ENCODE assay signal across 37 cellular contexts in genomic region chr6:32379554-32379953, GRCh38. TPM values are rescaled to one million over a fixed set of nuclear protein-coding genes. Genes with fewer than 3 reads are reported as not detected.
"Had no signal": no experiment of that assay in that cellular context is flagged by ENCODE, and none has a peak within 500 bp of the region (broad histone marks: within the 10 kb centered on the region; RNA-seq: fewer than 3 reads in every experiment).

No MANE protein-coding gene starts in this region.

- DNase-seq: activated CD4-positive, alpha-beta memory T cell treated with anti-CD3 and anti-CD28 coated beads, Interleukin-2, amount 10 ng/mL, durations not matched to agents 7 days and 5 days; activated CD4-positive, alpha-beta T cell treated with anti-CD3 and anti-CD28 coated beads for 1 hour; activated CD4-positive, alpha-beta T cell treated with anti-CD3 and anti-CD28 coated beads for 4 hours; activated CD4-positive, alpha-beta T cell treated with anti-CD3 and anti-CD28 coated beads, Interleukin-2, amount 10 ng/mL, durations not matched to agents 7 days and 5 days; activated CD4-positive, alpha-beta T cell treated with anti-CD3 and anti-CD28 coated beads, Interleukin-2, amount 50 U/mL, for 48 hours; activated CD4-positive, CD25-positive, alpha-beta regulatory T cell; activated CD8-positive, alpha-beta memory T cell treated with anti-CD3 and anti-CD28 coated beads for 24 hours; activated CD8-positive, alpha-beta memory T cell treated with anti-CD3 and anti-CD28 coated beads, Interleukin-2, amount 10 ng/mL, durations not matched to agents 7 days and 5 days; activated CD8-positive, alpha-beta memory T cell treated with anti-CD3 and anti-CD28 coated beads, Interleukin-2, amount 50 U/mL, for 48 hours; activated CD8-positive, alpha-beta T cell treated with anti-CD3 and anti-CD28 coated beads, Interleukin-2, amount 10 ng/mL, durations not matched to agents 7 days and 5 days; activated effector memory CD4-positive, alpha-beta T cell treated with Interleukin-2 at 50 U/mL for 16 hours; activated gamma-delta T cell; activated naive CD4-positive, alpha-beta T cell treated with anti-CD3 and anti-CD28 coated beads, Interleukin-2, amount 10 ng/mL, durations not matched to agents 7 days and 5 days; activated naive CD4-positive, alpha-beta T cell treated with Interleukin-2 at 50 U/mL for 16 hours; activated naive CD8-positive, alpha-beta T cell treated with anti-CD3 and anti-CD28 coated beads, Interleukin-2, amount 10 ng/mL, durations not matched to agents 7 days and 5 days; activated naive CD8-positive, alpha-beta T cell treated with anti-CD3 and anti-CD28 coated beads, Interleukin-2, amount 50 U/mL, for 24 hours; activated T-cell treated with anti-CD3 and anti-CD28 coated beads, Interleukin-2, amount 50 U/mL, for 24 hours; activated T-cell treated with anti-CD3 and anti-CD28 coated beads, Interleukin-2, amount 50 U/mL, for 48 hours; amygdala; anterior cingulate cortex; caudate nucleus; cerebellar nuclear complex; T-helper 1 cell; T-helper 2 cell; T-helper 9 cell had no signal

- H3K4me1 Mint-ChIP-seq: activated CD4-positive, alpha-beta memory T cell treated with anti-CD3 and anti-CD28 coated beads, Interleukin-2, amount 10 ng/mL, durations not matched to agents 7 days and 5 days; activated CD4-positive, alpha-beta T cell treated with anti-CD3 and anti-CD28 coated beads, Interleukin-2, amount 10 ng/mL, durations not matched to agents 7 days and 5 days; activated CD8-positive, alpha-beta memory T cell treated with anti-CD3 and anti-CD28 coated beads, Interleukin-2, amount 10 ng/mL, durations not matched to agents 7 days and 5 days; activated naive CD8-positive, alpha-beta T cell treated with anti-CD3 and anti-CD28 coated beads, Interleukin-2, amount 10 ng/mL, durations not matched to agents 7 days and 5 days; activated naive CD8-positive, alpha-beta T cell treated with anti-CD3 and anti-CD28 coated beads, Interleukin-2, amount 50 U/mL, for 24 hours; brain; central memory CD8-positive, alpha-beta T cell had no signal

- ATAC-seq: activated CD4-positive, CD25-positive, alpha-beta regulatory T cell treated with anti-CD3 and anti-CD28 coated beads, Interleukin-2, amount 50 U/mL, for 24 hours; activated CD8-positive, alpha-beta memory T cell treated with anti-CD3 and anti-CD28 coated beads, Interleukin-2, amount 10 ng/mL, durations not matched to agents 7 days and 5 days; activated CD8-positive, alpha-beta T cell treated with anti-CD3 and anti-CD28 coated beads, Interleukin-2, amount 10 ng/mL, durations not matched to agents 7 days and 5 days; activated naive CD8-positive, alpha-beta T cell treated with anti-CD3 and anti-CD28 coated beads, Interleukin-2, amount 50 U/mL, for 24 hours had no signal

- H3K9me3 Mint-ChIP-seq: activated CD4-positive, alpha-beta memory T cell treated with anti-CD3 and anti-CD28 coated beads, Interleukin-2, amount 10 ng/mL, durations not matched to agents 7 days and 5 days; activated CD4-positive, alpha-beta T cell treated with anti-CD3 and anti-CD28 coated beads, Interleukin-2, amount 10 ng/mL, durations not matched to agents 7 days and 5 days; activated naive CD4-positive, alpha-beta T cell treated with anti-CD3 and anti-CD28 coated beads, Interleukin-2, amount 10 ng/mL, durations not matched to agents 7 days and 5 days; activated naive CD4-positive, alpha-beta T cell treated with anti-CD3 and anti-CD28 coated beads, Interleukin-2, amount 50 U/mL, for 24 hours; activated naive CD8-positive, alpha-beta T cell treated with anti-CD3 and anti-CD28 coated beads, Interleukin-2, amount 10 ng/mL, durations not matched to agents 7 days and 5 days; activated naive CD8-positive, alpha-beta T cell treated with anti-CD3 and anti-CD28 coated beads, Interleukin-2, amount 50 U/mL, for 24 hours; activated T-cell treated with anti-CD3 and anti-CD28 coated beads, Interleukin-2, amount 50 U/mL, for 24 hours; activated T-helper 2 cell treated with anti-CD3 and anti-CD28 coated beads, Interferon-gamma antibody, Interleukin-2, Interleukin-4, amounts not matched to agents 10 μg/mL and 5 μg/mL and 100 μg/mL, durations not matched to agents 14 hours and 24 hours and 36 hours; central memory CD8-positive, alpha-beta T cell; T-helper 1 cell treated with Interleukin-12 subunit alpha and Interleukin-12 subunit beta and Interleukin-4 antibody, amounts not matched to agents 30 μg/mL and 1 μg/mL, for 36 hours; T-helper 2 cell treated with Interferon-gamma antibody and Interleukin-4, amounts not matched to agents 5 μg/mL and 100 μg/mL, for 36 hours had no signal

- H3K27ac Mint-ChIP-seq: activated CD4-positive, alpha-beta memory T cell treated with anti-CD3 and anti-CD28 coated beads, Interleukin-2, amount 10 ng/mL, durations not matched to agents 7 days and 5 days; activated CD4-positive, alpha-beta T cell treated with anti-CD3 and anti-CD28 coated beads, Interleukin-2, amount 10 ng/mL, durations not matched to agents 7 days and 5 days; activated CD8-positive, alpha-beta memory T cell treated with anti-CD3 and anti-CD28 coated beads, Interleukin-2, amount 10 ng/mL, durations not matched to agents 7 days and 5 days; activated CD8-positive, alpha-beta T cell treated with anti-CD3 and anti-CD28 coated beads, Interleukin-2, amount 10 ng/mL, durations not matched to agents 7 days and 5 days; activated naive CD4-positive, alpha-beta T cell treated with anti-CD3 and anti-CD28 coated beads, Interleukin-2, amount 10 ng/mL, durations not matched to agents 7 days and 5 days; activated naive CD4-positive, alpha-beta T cell treated with anti-CD3 and anti-CD28 coated beads, Interleukin-2, amount 50 U/mL, for 24 hours; activated naive CD8-positive, alpha-beta T cell; activated naive CD8-positive, alpha-beta T cell treated with anti-CD3 and anti-CD28 coated beads, Interleukin-2, amount 10 ng/mL, durations not matched to agents 7 days and 5 days; activated naive CD8-positive, alpha-beta T cell treated with anti-CD3 and anti-CD28 coated beads, Interleukin-2, amount 50 U/mL, for 24 hours; activated T-cell treated with anti-CD3 and anti-CD28 coated beads, Interleukin-2, amount 50 U/mL, for 24 hours; activated T-helper 2 cell treated with anti-CD3 and anti-CD28 coated beads, Interferon-gamma antibody, Interleukin-2, Interleukin-4, amounts not matched to agents 10 μg/mL and 5 μg/mL and 100 μg/mL, durations not matched to agents 14 hours and 24 hours and 36 hours; brain; T-helper 1 cell treated with Interleukin-12 subunit alpha and Interleukin-12 subunit beta and Interleukin-4 antibody, amounts not matched to agents 30 μg/mL and 1 μg/mL, for 36 hours; T-helper 2 cell treated with Interferon-gamma antibody and Interleukin-4, amounts not matched to agents 5 μg/mL and 100 μg/mL, for 36 hours had no signal

- H3K4me3 Mint-ChIP-seq: activated CD4-positive, alpha-beta memory T cell treated with anti-CD3 and anti-CD28 coated beads, Interleukin-2, amount 10 ng/mL, durations not matched to agents 7 days and 5 days; activated CD4-positive, alpha-beta T cell treated with anti-CD3 and anti-CD28 coated beads, Interleukin-2, amount 10 ng/mL, durations not matched to agents 7 days and 5 days; activated CD8-positive, alpha-beta memory T cell treated with anti-CD3 and anti-CD28 coated beads, Interleukin-2, amount 10 ng/mL, durations not matched to agents 7 days and 5 days; activated CD8-positive, alpha-beta T cell treated with anti-CD3 and anti-CD28 coated beads, Interleukin-2, amount 10 ng/mL, durations not matched to agents 7 days and 5 days; activated naive CD4-positive, alpha-beta T cell treated with anti-CD3 and anti-CD28 coated beads, Interleukin-2, amount 10 ng/mL, durations not matched to agents 7 days and 5 days; activated naive CD4-positive, alpha-beta T cell treated with anti-CD3 and anti-CD28 coated beads, Interleukin-2, amount 50 U/mL, for 24 hours; activated naive CD8-positive, alpha-beta T cell; activated naive CD8-positive, alpha-beta T cell treated with anti-CD3 and anti-CD28 coated beads, Interleukin-2, amount 10 ng/mL, durations not matched to agents 7 days and 5 days; activated naive CD8-positive, alpha-beta T cell treated with anti-CD3 and anti-CD28 coated beads, Interleukin-2, amount 50 U/mL, for 24 hours; activated T-cell treated with anti-CD3 and anti-CD28 coated beads, Interleukin-2, amount 50 U/mL, for 24 hours; brain; central memory CD8-positive, alpha-beta T cell; T-helper 1 cell treated with Interleukin-12 subunit alpha and Interleukin-12 subunit beta and Interleukin-4 antibody, amounts not matched to agents 30 μg/mL and 1 μg/mL, for 36 hours; T-helper 2 cell treated with Interferon-gamma antibody and Interleukin-4, amounts not matched to agents 5 μg/mL and 100 μg/mL, for 36 hours had no signal

- H3K36me3 Mint-ChIP-seq: activated CD8-positive, alpha-beta memory T cell treated with anti-CD3 and anti-CD28 coated beads, Interleukin-2, amount 10 ng/mL, durations not matched to agents 7 days and 5 days; activated naive CD4-positive, alpha-beta T cell treated with anti-CD3 and anti-CD28 coated beads, Interleukin-2, amount 10 ng/mL, durations not matched to agents 7 days and 5 days; activated naive CD4-positive, alpha-beta T cell treated with anti-CD3 and anti-CD28 coated beads, Interleukin-2, amount 50 U/mL, for 24 hours; activated naive CD8-positive, alpha-beta T cell; activated naive CD8-positive, alpha-beta T cell treated with anti-CD3 and anti-CD28 coated beads, Interleukin-2, amount 10 ng/mL, durations not matched to agents 7 days and 5 days; brain had no signal

- H3K27me3 Mint-ChIP-seq: brain had no signal

RNA-seq across cellular contexts. Expression of gene TSBP1, which starts 7.9 kb away (rescaled TPM):
- total RNA-seq: activated CD4-positive, alpha-beta memory T cell treated with anti-CD3 and anti-CD28 coated beads, Interleukin-2, amount 10 ng/mL, durations not matched to agents 7 days and 5 days; activated CD4-positive, alpha-beta T cell treated with anti-CD3 and anti-CD28 coated beads, Interleukin-2, amount 10 ng/mL, durations not matched to agents 7 days and 5 days; activated CD8-positive, alpha-beta memory T cell treated with anti-CD3 and anti-CD28 coated beads, Interleukin-2, amount 10 ng/mL, durations not matched to agents 7 days and 5 days; activated CD8-positive, alpha-beta T cell treated with anti-CD3 and anti-CD28 coated beads, Interleukin-2, amount 10 ng/mL, durations not matched to agents 7 days and 5 days; activated naive CD8-positive, alpha-beta T cell treated with anti-CD3 and anti-CD28 coated beads, Interleukin-2, amount 10 ng/mL, durations not matched to agents 7 days and 5 days; activated T-helper 2 cell treated with anti-CD3 and anti-CD28 coated beads, Interferon-gamma antibody, Interleukin-2, Interleukin-4, amounts not matched to agents 10 μg/mL and 5 μg/mL and 100 μg/mL, durations not matched to agents 14 hours and 24 hours and 36 hours; ascending aorta; bronchial epithelial cell; cardiac muscle cell; chondrocyte had no signal

RNA-seq across cellular contexts. Expression of gene BTNL2, which starts 27.4 kb away (rescaled TPM):
- total RNA-seq: activated CD4-positive, alpha-beta memory T cell treated with anti-CD3 and anti-CD28 coated beads, Interleukin-2, amount 10 ng/mL, durations not matched to agents 7 days and 5 days; activated CD4-positive, alpha-beta T cell treated with anti-CD3 and anti-CD28 coated beads, Interleukin-2, amount 10 ng/mL, durations not matched to agents 7 days and 5 days; activated CD8-positive, alpha-beta memory T cell treated with anti-CD3 and anti-CD28 coated beads, Interleukin-2, amount 10 ng/mL, durations not matched to agents 7 days and 5 days; activated CD8-positive, alpha-beta T cell treated with anti-CD3 and anti-CD28 coated beads, Interleukin-2, amount 10 ng/mL, durations not matched to agents 7 days and 5 days; activated naive CD8-positive, alpha-beta T cell treated with anti-CD3 and anti-CD28 coated beads, Interleukin-2, amount 10 ng/mL, durations not matched to agents 7 days and 5 days; activated T-helper 2 cell treated with anti-CD3 and anti-CD28 coated beads, Interferon-gamma antibody, Interleukin-2, Interleukin-4, amounts not matched to agents 10 μg/mL and 5 μg/mL and 100 μg/mL, durations not matched to agents 14 hours and 24 hours and 36 hours; ascending aorta; cardiac muscle cell; chondrocyte had no signal
